In genomic region chr14:103517626-103518415, GRCh38 we compare ENCODE assay signal across 1 cellular context.
TF ChIP-seq lines count a peak whose summit lies in the region.

No MANE protein-coding gene starts in this region.

TF ChIP-seq in HEK293, 187 proteins besides CTCF, POLR2A, EP300 and RAD21 (continued from another document):
- no peak for TF ChIP-seq INSM2 (tag by site-specific recombination; IDR thresholded peaks at IDR 0.05)
- no peak for TF ChIP-seq ZNF513 (tag by site-specific recombination; IDR thresholded peaks at IDR 0.05)
